ENCODE assay signal across 8 cellular contexts in the genomic region with DNA sequence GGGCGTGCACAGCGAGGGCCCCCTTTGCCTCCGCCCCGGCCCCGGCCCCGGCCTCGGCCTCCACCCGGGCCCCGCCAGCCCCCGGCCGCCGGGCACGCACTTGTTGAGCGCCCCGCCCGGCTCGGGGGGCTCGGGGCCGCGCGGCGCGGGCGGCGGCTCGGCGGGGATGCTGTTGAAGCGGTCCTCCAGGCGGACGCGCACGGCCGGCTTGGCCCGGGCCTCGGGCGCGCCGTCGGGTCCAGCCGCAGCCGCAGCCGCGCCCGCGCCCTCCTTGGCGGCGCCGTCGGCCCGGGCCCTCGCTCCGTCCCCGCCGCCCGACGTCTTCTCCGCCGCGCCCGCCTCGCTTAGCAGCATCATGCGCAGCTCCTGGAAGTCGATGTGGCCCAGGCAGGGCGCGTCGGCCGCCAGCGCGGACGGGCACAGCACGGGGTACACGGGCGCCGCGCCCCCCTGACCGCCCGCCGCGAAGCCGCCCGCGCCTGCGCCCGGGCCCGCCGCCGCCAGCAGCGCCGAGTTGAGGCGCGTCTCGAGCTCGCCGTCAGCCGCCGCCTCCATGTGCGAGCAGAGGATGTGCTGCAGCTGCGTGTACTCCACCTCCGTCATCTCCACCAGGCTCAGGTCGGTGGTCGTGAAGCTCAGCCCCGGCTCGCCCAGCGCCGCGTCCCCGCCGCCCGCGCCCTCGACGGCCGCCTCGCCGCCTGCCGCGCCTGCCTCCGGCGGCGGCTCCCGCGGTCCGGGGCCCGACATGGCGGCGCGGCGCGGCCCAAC. TPM values are rescaled to one million over a fixed set of nuclear protein-coding genes. Genes with fewer than 3 reads are reported as not detected.
A peak's percentile ranks its signal among the peaks of the same experiment; 100 is the strongest.
DNase-seq lines count a peak whose midpoint lies in the region; ATAC-seq and TF ChIP-seq lines count a peak whose summit lies in the region.

No MANE protein-coding gene starts in this region.

- ATAC-seq in GM19035 (IDR thresholded peaks at IDR 0.05; ENCODE audit: unreplicated experiment) (peak; percentile 32), HG03342 (IDR thresholded peaks at IDR 0.05; ENCODE audit: unreplicated experiment) (peak; percentile 40)
- ATAC-seq in natural killer cell treated with Interleukin-12 subunit alpha and Interleukin-12 subunit beta and Interleukin-15 and Interleukin-18, amount 100 ng/mL, for 72 hours: peak; percentile 50

- no peak overlapping the region for H3K27ac ChIP-seq in AG04450 (ENCODE audit: low read depth, low read length)
- H3K27ac ChIP-seq in WERI-Rb-1: peak overlapping the region; percentile 69
- H3K27ac ChIP-seq in effector memory CD4-positive, alpha-beta T cell (ENCODE audit: insufficient read depth, low read length, poor library complexity, severe bottlenecking): no peak overlapping the region

- H3K9me3 Mint-ChIP-seq in natural killer cell treated with Interleukin-12 subunit alpha and Interleukin-12 subunit beta and Interleukin-15 and Interleukin-18, amount 100 ng/mL, for 72 hours: no peaks in the 10 kb centered on the region

- peaks cover 8% of the 10 kb centered on the region for H3K4me1 ChIP-seq in effector memory CD4-positive, alpha-beta T cell (ENCODE audit: control insufficient read depth, insufficient read depth, low read length, poor library complexity, severe bottlenecking)

- peaks cover 11% of the 10 kb centered on the region for H3K36me3 Mint-ChIP-seq in natural killer cell treated with Interleukin-12 subunit alpha and Interleukin-12 subunit beta and Interleukin-15 and Interleukin-18, amount 100 ng/mL, for 72 hours

- TF ChIP-seq CTCF in AG04450 (IDR thresholded peaks at IDR 0.05; ENCODE audit: low read depth, low read length) (no peak), WERI-Rb-1 (IDR thresholded peaks at IDR 0.05; ENCODE audit: low read depth, low read length) (no peak)

- no peak overlapping the region for H3K27ac Mint-ChIP-seq in natural killer cell treated with Interleukin-12 subunit alpha and Interleukin-12 subunit beta and Interleukin-15 and Interleukin-18, amount 100 ng/mL, for 72 hours

- H3K4me3 ChIP-seq in AG04450 (ENCODE audit: low read depth, low read length) (peak overlapping the region; percentile 68), WERI-Rb-1 (ENCODE audit: low read depth, low read length) (peak overlapping the region; percentile 51)
- no peak overlapping the region for H3K4me3 ChIP-seq in effector memory CD4-positive, alpha-beta T cell (ENCODE audit: insufficient read depth, low read depth, low read length, poor library complexity, severe bottlenecking)

- H3K9me3 ChIP-seq in AG04450 (ENCODE audit: control insufficient read depth, insufficient read depth, low read length) (no peaks in the 10 kb centered on the region; the same call in 1 of the 2 replicates), WERI-Rb-1 (ENCODE audit: severe bottlenecking) (peaks cover 6% of the 10 kb centered on the region)
- no peaks in the 10 kb centered on the region for H3K9me3 ChIP-seq in effector memory CD4-positive, alpha-beta T cell (ENCODE audit: control insufficient read depth, low read length)

- CTCF ChIA-PET in AG04450 (lab: Charles Lee): interaction anchor here (0.6 to 1.2 kb wide), 2 partner anchors 39 to 52 kb away, joined by 3 to 4 read pairs; no protein-coding TSS in a partner anchor

- POLR2A ChIA-PET in AG04450 (lab: Yijun Ruan, JAX): interaction anchor here (0.9 to 1.0 kb wide), 3 partner anchors 11 to 76 kb away, joined by 3 to 9 read pairs (median 3); no protein-coding TSS in a partner anchor

- peaks cover 18% of the 10 kb centered on the region for H3K36me3 ChIP-seq in WERI-Rb-1
- no peaks in the 10 kb centered on the region for H3K36me3 ChIP-seq in effector memory CD4-positive, alpha-beta T cell (ENCODE audit: control insufficient read depth, insufficient read depth, low read length)

- peaks cover 15 to 18% of the 10 kb centered on the region in 2 donors for H3K4me1 Mint-ChIP-seq in natural killer cell treated with Interleukin-12 subunit alpha and Interleukin-12 subunit beta and Interleukin-15 and Interleukin-18, amount 100 ng/mL, for 72 hours (ENCODE audit: low read depth in 2 of 2)

- H3K4me3 Mint-ChIP-seq in natural killer cell treated with Interleukin-12 subunit alpha and Interleukin-12 subunit beta and Interleukin-15 and Interleukin-18, amount 100 ng/mL, for 72 hours: peak overlapping the region; percentile 72

- H3K27me3 Mint-ChIP-seq in natural killer cell treated with Interleukin-12 subunit alpha and Interleukin-12 subunit beta and Interleukin-15 and Interleukin-18, amount 100 ng/mL, for 72 hours: no peaks in the 10 kb centered on the region

- DNase-seq in AG04450 (ENCODE audit: low read depth, low spot score) (no peak), WERI-Rb-1 (no peak), Kasumi-1 (lab: John Stamatoyannopoulos, UW) (no peak), NCI-H510A treated with DMSO at 0.1 percent for 48 hours (lab: John Stamatoyannopoulos, UW) (no peak)
- peak; percentile 22 to 36 (median 32) for DNase-seq in effector memory CD4-positive, alpha-beta T cell
- DNase-seq in natural killer cell treated with Interleukin-12 subunit alpha and Interleukin-12 subunit beta and Interleukin-15 and Interleukin-18, amount 100 ng/mL, for 72 hours (ENCODE audit: low spot score): no peak

- H3K27me3 ChIP-seq in AG04450 (ENCODE audit: control insufficient read depth, insufficient read depth, low read length) (no peaks in the 10 kb centered on the region), WERI-Rb-1 (ENCODE audit: insufficient read depth, low read depth, severe bottlenecking) (no peaks in the 10 kb centered on the region)
- H3K27me3 ChIP-seq in effector memory CD4-positive, alpha-beta T cell (replicated peaks; ENCODE audit: control insufficient read depth, insufficient read depth, low read length, poor library complexity, severe bottlenecking): no peaks in the 10 kb centered on the region

RNA-seq across cellular contexts. Expression of a gene that starts 0.5 kb away (rescaled TPM):
- 8.7 and 9.9 TPM in 2 replicates for polyA plus RNA-seq in AG04450 (2011; rRNA removed)
- 4.0 and 5.1 TPM in 2 replicates for polyA minus RNA-seq in AG04450 (2011; rRNA and poly(A)+ RNA removed)
- 1 to 10 TPM; 4.1 to 5.9 TPM for total RNA-seq in natural killer cell treated with Interleukin-12 subunit alpha and Interleukin-12 subunit beta and Interleukin-15 and Interleukin-18, amount 100 ng/mL, for 72 hours

RNA-seq across cellular contexts. Expression of a gene that starts 44.3 kb away (rescaled TPM):
- 0.69 and 0.98 TPM in 2 replicates for polyA plus RNA-seq in AG04450 (2011; rRNA removed)
- 0.23 and 0.39 TPM in 2 replicates for polyA minus RNA-seq in AG04450 (2011; rRNA and poly(A)+ RNA removed)
- total RNA-seq in natural killer cell treated with Interleukin-12 subunit alpha and Interleukin-12 subunit beta and Interleukin-15 and Interleukin-18, amount 100 ng/mL, for 72 hours: not detected

RNA-seq across cellular contexts. Expression of a gene that starts 56.5 kb away (rescaled TPM):
- polyA plus RNA-seq in AG04450 (2011; rRNA removed): 19.7 and 21.7 TPM in 2 replicates
- 22.0 and 32.6 TPM in 2 replicates for polyA minus RNA-seq in AG04450 (2011; rRNA and poly(A)+ RNA removed)
- 10 to 100 TPM; 75.9 to 88.7 TPM for total RNA-seq in natural killer cell treated with Interleukin-12 subunit alpha and Interleukin-12 subunit beta and Interleukin-15 and Interleukin-18, amount 100 ng/mL, for 72 hours

Comparison
In these comparisons a context has a peak if more than half of its experiments do, and no peak if none do; other contexts are left out.
1. DNase-seq: peak in effector memory CD4-positive, alpha-beta T cell (3 of 3); none in AG04450 (single experiment), WERI-Rb-1 (single experiment), natural killer cell treated with Interleukin-12 subunit alpha and Interleukin-12 subunit beta and Interleukin-15 and Interleukin-18, amount 100 ng/mL, for 72 hours (single experiment), Kasumi-1 (0 of 2) and NCI-H510A treated with DMSO at 0.1 percent for 48 hours (single experiment).
2. Peak in every context shown above with its lines, with median percentiles within 50 percentile points of each other: ATAC-seq.